Comparison of ENCODE assay signal across 8 cellular contexts in genomic region chr1:234731371-234732085, GRCh38.
DNase-seq lines count a peak whose midpoint lies in the region; ATAC-seq and TF ChIP-seq lines count a peak whose summit lies in the region.

No MANE protein-coding gene starts in this region.

- no peak overlapping the region for H4K8ac ChIP-seq in trophoblast cell (ENCODE audit: low read depth, low read length)

- H3K23ac ChIP-seq in trophoblast cell (ENCODE audit: low read length): no peak overlapping the region

- no peak overlapping the region for H3K4me3 ChIP-seq in GM06990 (replicated peaks; ENCODE audit: low read depth, low read length)
- no peak overlapping the region for H3K4me3 ChIP-seq in MG63
- H3K4me3 ChIP-seq in trophoblast cell (ENCODE audit: low read depth, low read length): no peak overlapping the region
- no peak overlapping the region for H3K4me3 ChIP-seq in endodermal cell (ENCODE audit: low read length)
- H3K4me3 ChIP-seq in thyroid gland (replicated peaks in 1 of 3): no peak overlapping the region

- H3K18ac ChIP-seq in trophoblast cell (ENCODE audit: low read length): peak overlapping the region; percentile 5

- no peak overlapping the region for H3K4me3 Mint-ChIP-seq in endodermal cell

- peak; percentile 50 for ATAC-seq in GM21723 (IDR thresholded peaks at IDR 0.05; ENCODE audit: unreplicated experiment)

- H3K9me3 ChIP-seq in MG63 (no peaks in the 10 kb centered on the region), trophoblast cell (ENCODE audit: insufficient read depth, low read depth, low read length) (no peaks in the 10 kb centered on the region), endodermal cell (ENCODE audit: control insufficient read depth, low read length) (no peaks in the 10 kb centered on the region), thyroid gland (no peaks in the 10 kb centered on the region)

- H3K14ac ChIP-seq in trophoblast cell (ENCODE audit: low read length): peak overlapping the region; percentile 5

- H3K4ac ChIP-seq in trophoblast cell (ENCODE audit: low read depth, low read length): no peak overlapping the region

- intact Hi-C loops in thyroid gland (cut with DNase I): loop anchor here (10.0 kb wide), 1 partner anchor 353 kb away; no protein-coding TSS in a partner anchor

- no peak overlapping the region for H2AK5ac ChIP-seq in trophoblast cell (ENCODE audit: low read length)

- no CpG with 5 or more reads among the region's 11 CpGs for WGBS in trophoblast cell (ENCODE audit: extremely low coverage, insufficient coverage, insufficient read length)
- 94 to 100% methylated on average over 8 to 10 of the region's 11 CpGs for WGBS in endodermal cell (ENCODE audit: insufficient coverage in 1 of 2, insufficient read length in 1 of 2), 2 experiments
- 86 to 90% methylated on average over 11 of the region's 11 CpGs for WGBS in thyroid gland, 2 donors

- peaks cover 3% of the 10 kb centered on the region for H3K79me2 ChIP-seq in trophoblast cell (ENCODE audit: control insufficient read depth, insufficient read depth, low read length, poor library complexity)

- no peaks in the 10 kb centered on the region for H3K9me3 Mint-ChIP-seq in endodermal cell

- H3K27ac ChIP-seq in trophoblast cell (ENCODE audit: low read depth, low read length) (no peak overlapping the region), endodermal cell (ENCODE audit: low read depth, low read length) (no peak overlapping the region), thyroid gland (no peak overlapping the region)

- TF ChIP-seq CTCF in GM06990 (IDR thresholded peaks at IDR 0.05; ENCODE audit: insufficient read depth, low read length, poor library complexity, severe bottlenecking) (no peak), endodermal cell (conservative IDR thresholded peaks at IDR 0.05) (no peak), thyroid gland (IDR thresholded peaks at IDR 0.05) (no peak)

- no peaks in the 10 kb centered on the region for H3K36me3 Mint-ChIP-seq in endodermal cell (ENCODE audit: low read depth)

- no peak overlapping the region for H3K27ac Mint-ChIP-seq in endodermal cell

- H3K36me3 ChIP-seq in GM06990 (ENCODE audit: control insufficient read depth, insufficient read depth, low read length): no peaks in the 10 kb centered on the region
- no peaks in the 10 kb centered on the region for H3K36me3 ChIP-seq in MG63
- H3K36me3 ChIP-seq in trophoblast cell (ENCODE audit: control insufficient read depth in 1 of 2, insufficient read depth in 2 of 2, low read length in 2 of 2): no peaks in the 10 kb centered on the region
- H3K36me3 ChIP-seq in endodermal cell (ENCODE audit: control insufficient read depth, insufficient read depth, low read length): no peaks in the 10 kb centered on the region
- no peaks in the 10 kb centered on the region for H3K36me3 ChIP-seq in thyroid gland

- peaks cover 4% of the 10 kb centered on the region for H3K27me3 Mint-ChIP-seq in endodermal cell (ENCODE audit: insufficient read depth)

- H3K27me3 ChIP-seq in GM06990 (replicated peaks; ENCODE audit: control insufficient read depth, insufficient read depth, low read length) (no peaks in the 10 kb centered on the region), MG63 (no peaks in the 10 kb centered on the region), trophoblast cell (ENCODE audit: insufficient read depth, low read length) (no peaks in the 10 kb centered on the region), endodermal cell (ENCODE audit: control insufficient read depth, insufficient read depth, low read length, poor library complexity, severe bottlenecking) (no peaks in the 10 kb centered on the region), thyroid gland (no peaks in the 10 kb centered on the region)

- DNase-seq in GM06990 (ENCODE audit: extremely low read depth, insufficient read length): peak; percentile 62
- peak; percentile 67 for DNase-seq in MG63
- peak; percentile 78 for DNase-seq in astrocyte of the hippocampus (ENCODE audit: low read depth, low spot score)
- DNase-seq in trophoblast cell: peak; percentile 43 to 61
- DNase-seq in endodermal cell: no peak
- no peak for DNase-seq in superior temporal gyrus (ENCODE audit: extremely low spot score)
- no peak for DNase-seq in thyroid gland

- H3K79me1 ChIP-seq in trophoblast cell (ENCODE audit: low read length): peaks cover 29% of the 10 kb centered on the region

- H2AFZ ChIP-seq in trophoblast cell (ENCODE audit: insufficient read depth, low read length, poor library complexity): no peak overlapping the region

- peak overlapping the region; percentile 9 for H2BK12ac ChIP-seq in trophoblast cell (ENCODE audit: low read length)

- no peak overlapping the region for H3K4me2 ChIP-seq in trophoblast cell (ENCODE audit: low read length)

- H3K4me1 ChIP-seq in trophoblast cell (ENCODE audit: control insufficient read depth in 1 of 2, insufficient read depth in 2 of 2, low read length in 2 of 2) (peaks cover 21 to 37% of the 10 kb centered on the region in 2 experiments), endodermal cell (ENCODE audit: control insufficient read depth, insufficient read depth, low read length) (peaks cover 12% of the 10 kb centered on the region), thyroid gland (peaks cover 10 to 21% of the 10 kb centered on the region in 2 donors)

- H3K9ac ChIP-seq in trophoblast cell (ENCODE audit: low read length) (no peak overlapping the region), endodermal cell (ENCODE audit: extremely low read depth, low read length, poor library complexity, severe bottlenecking) (no peak overlapping the region)

- TF ChIP-seq POLR2A in thyroid gland (IDR thresholded peaks at IDR 0.05): no peak

- peak overlapping the region; percentile 30 for H4K91ac ChIP-seq in trophoblast cell (ENCODE audit: low read depth, low read length)

- no peak overlapping the region for H4K12ac ChIP-seq in trophoblast cell (ENCODE audit: low read depth, low read length)

- H3K4me1 Mint-ChIP-seq in endodermal cell: peaks cover 18% of the 10 kb centered on the region

- no peak overlapping the region for H2BK5ac ChIP-seq in trophoblast cell (ENCODE audit: low read depth, low read length, poor library complexity)

- peak overlapping the region; percentile 8 for H2BK120ac ChIP-seq in trophoblast cell (ENCODE audit: insufficient read depth, low read length, poor library complexity)

Comparison
In these comparisons a context has a peak if more than half of its experiments do, and no peak if none do; other contexts are left out.
1. DNase-seq: peak in GM06990 (single experiment), MG63 (single experiment), astrocyte of the hippocampus (single experiment) and trophoblast cell (2 of 2); none in endodermal cell (single experiment), superior temporal gyrus (single experiment) and thyroid gland (0 of 2).